Comparison of ENCODE assay signal across 27 cellular contexts in genomic region chr2:105990624-105991023, GRCh38.
DNase-seq lines count a peak whose midpoint lies in the region; ATAC-seq, FAIRE-seq and TF ChIP-seq lines count a peak whose summit lies in the region.
"Had no signal": no experiment of that assay in that cellular context is flagged by ENCODE, and none has a peak within 500 bp of the region (broad histone marks: within the 10 kb centered on the region; RNA-seq: fewer than 3 reads in every experiment).

No MANE protein-coding gene starts in this region.

- H3K56ac ChIP-seq in IMR-90 (ENCODE audit: extremely low read depth, insufficient read depth, low read length) = no peak overlapping the region

- H2BK20ac ChIP-seq in IMR-90 (ENCODE audit: low read depth, low read length) = no peak overlapping the region

- no peaks in the 10 kb centered on the region for H3K4me1 ChIP-seq in IMR-90 (ENCODE audit: control insufficient read depth, insufficient read depth, low read length)
- no peaks in the 10 kb centered on the region for H3K4me1 ChIP-seq in small intestine (ENCODE audit: control insufficient read depth in 2 of 2, insufficient read depth in 1 of 2, low read depth in 1 of 2, low read length in 1 of 2)
- H3K4me1 ChIP-seq: BE2C, lower lobe of right lung, uterus had no signal

- no peak overlapping the region for H3K4me3 ChIP-seq in IMR-90 (ENCODE audit: insufficient read depth, low read depth, low read length)
- no peak overlapping the region for H3K4me3 ChIP-seq in small intestine (ENCODE audit: low read depth in 1 of 2, low read length in 2 of 2)
- H3K4me3 ChIP-seq: coronary artery, lower lobe of right lung, SK-N-MC, thoracic aorta, uterus had no signal

- H3K36me3 ChIP-seq in IMR-90 (ENCODE audit: control insufficient read depth, insufficient read depth, low read length) (no peaks in the 10 kb centered on the region), small intestine (ENCODE audit: control insufficient read depth in 2 of 2, insufficient read depth in 2 of 2, low read length in 2 of 2) (no peaks in the 10 kb centered on the region)
- H3K36me3 ChIP-seq: BE2C, lower lobe of right lung, thoracic aorta, uterus had no signal

- FAIRE-seq in small intestine (lab: Jason Lieb, UNC) = no peak
- FAIRE-seq: A204.1, astrocyte, RCC 7860 had no signal

- no peak overlapping the region for H3K4me2 ChIP-seq in IMR-90 (ENCODE audit: low read depth, low read length)

- CTCF ChIA-PET in IMR-90 (lab: Yijun Ruan, JAX) = interaction anchor here (0.6 kb wide), 1 partner anchor 146 kb away, joined by 3 read pairs; no protein-coding TSS in a partner anchor

- no peak overlapping the region for H3K4ac ChIP-seq in IMR-90 (ENCODE audit: low read depth, low read length)

- H3K27ac ChIP-seq in IMR-90 (ENCODE audit: insufficient read depth, low read length) (no peak overlapping the region), small intestine (ENCODE audit: low read depth in 1 of 2, low read length in 1 of 2) (no peak overlapping the region)
- H3K27ac ChIP-seq: coronary artery, lower lobe of right lung, SK-N-MC, thoracic aorta, uterus had no signal

- no peaks in the 10 kb centered on the region for H3K9me1 ChIP-seq in IMR-90 (ENCODE audit: insufficient read depth, low read length)

- H3K14ac ChIP-seq in IMR-90 (replicated peaks; ENCODE audit: low read depth, low read length) = no peak overlapping the region

- 0 out of 2 replicates have a peak, but pooled peaks have one; percentile 10 for TF ChIP-seq CTCF in IMR-90 (conservative IDR thresholded peaks at IDR 0.05; ENCODE audit: low read depth, low read length)

- H4K20me1 ChIP-seq in IMR-90 (ENCODE audit: insufficient read depth, low read length) = no peaks in the 10 kb centered on the region

- no peak overlapping the region for H3K9ac ChIP-seq in IMR-90 (ENCODE audit: low read depth, low read length)

- POLR2A ChIA-PET in IMR-90 (lab: Charles Lee; ENCODE audit: unreplicated experiment) = no interaction called here

- no peak overlapping the region for H2BK5ac ChIP-seq in IMR-90 (ENCODE audit: low read depth, low read length, poor library complexity, severe bottlenecking)

- no peak overlapping the region for H2AK5ac ChIP-seq in IMR-90 (ENCODE audit: low read depth, low read length)

- no peak overlapping the region for H2AFZ ChIP-seq in IMR-90 (replicated peaks; ENCODE audit: low read length, poor library complexity)

- no peak overlapping the region for H4K5ac ChIP-seq in IMR-90 (ENCODE audit: low read depth, low read length)

- H4K8ac ChIP-seq in IMR-90 (ENCODE audit: low read depth in 2 of 2, low read length in 2 of 2) = no peak overlapping the region

- DNase-seq in SIG-M5 treated with dmso at 0.1 percent for 504 hours (lab: John Stamatoyannopoulos, UW; ENCODE audit: unreplicated experiment) (peak; percentile 7), SIG-M5 (lab: John Stamatoyannopoulos, UW) (no peak), IMR-90 (no peak), NOMO-1 treated with DMSO at 0.1 percent for 48 hours (lab: John Stamatoyannopoulos, UW; ENCODE audit: unreplicated experiment) (peak; percentile 57), small intestine (peak; percentile 14), NCI-H526 treated with DMSO at 0.1 percent for 48 hours (lab: John Stamatoyannopoulos, UW) (no peak), NCI-H2196 treated with DMSO at 0.1 percent for 48 hours (lab: John Stamatoyannopoulos, UW; ENCODE audit: unreplicated experiment) (no peak)
- DNase-seq: activated CD4-positive, alpha-beta memory T cell treated with anti-CD3 and anti-CD28 coated beads, Interleukin-2, amount 10 ng/mL, durations not matched to agents 7 days and 5 days; activated CD4-positive, CD25-positive, alpha-beta regulatory T cell treated with anti-CD3 and anti-CD28 coated beads, Interleukin-2, amount 50 U/mL, for 72 hours; activated effector memory CD4-positive, alpha-beta T cell treated with anti-CD3 and anti-CD28 coated beads, Interleukin-2, amount 50 U/mL, for 16 hours; activated T-cell treated with anti-CD3 and anti-CD28 coated beads for 4 hours; BE2C; effector memory CD4-positive, alpha-beta T cell; lower lobe of right lung; NCI-H1105; NCI-H2029 treated with DMSO at 0.1 percent for 48 hours; NCI-H345; stimulated activated naive CD8-positive, alpha-beta T cell treated with anti-CD3 and anti-CD28 coated beads, Interleukin-15, Interleukin-2, amounts not matched to agents 100 U/mL and 50 U/mL, for 24 hours; uterus had no signal

- TF ChIP-seq POLR2A in IMR-90 (IDR thresholded peaks at IDR 0.05; ENCODE audit: low read depth, low read length) = no peak

- H3K18ac ChIP-seq in IMR-90 (ENCODE audit: low read depth, low read length) = no peak overlapping the region

- no peak for TF ChIP-seq RAD21 in IMR-90 (IDR thresholded peaks at IDR 0.05; ENCODE audit: low read length)

- H2AK9ac ChIP-seq in IMR-90 (replicated peaks; ENCODE audit: low read depth, low read length, poor library complexity) = no peak overlapping the region

- H3K79me1 ChIP-seq in IMR-90 (ENCODE audit: low read depth in 1 of 2, low read length in 2 of 2) = no peaks in the 10 kb centered on the region

- in situ Hi-C loops in IMR-90 (cut with MboI; ENCODE audit: low sequenced_read_pairs) = no loop called here

- H3K9me3 ChIP-seq in IMR-90 (ENCODE audit: control insufficient read depth, insufficient read depth, low read length) (peaks cover 9% of the 10 kb centered on the region), small intestine (ENCODE audit: control insufficient read depth, low read depth) (no peaks in the 10 kb centered on the region)
- H3K9me3 ChIP-seq: BE2C, uterus had no signal

- ATAC-seq in IMR-90 (ENCODE audit: low read depth) = no peak
- ATAC-seq in HG02981 (IDR thresholded peaks at IDR 0.05; ENCODE audit: unreplicated experiment) = no peak
- ATAC-seq: lower lobe of right lung; natural killer cell treated with Interleukin-12 subunit alpha and Interleukin-12 subunit beta and Interleukin-15 and Interleukin-18, amount 100 ng/mL, for 72 hours; stimulated activated naive CD8-positive, alpha-beta T cell treated with anti-CD3 and anti-CD28 coated beads, Interleukin-15, Interleukin-2, amounts not matched to agents 100 U/mL and 50 U/mL, for 24 hours had no signal

- no peak overlapping the region for H3K23ac ChIP-seq in IMR-90 (ENCODE audit: low read depth, low read length)

- H4K91ac ChIP-seq in IMR-90 (ENCODE audit: insufficient read depth, low read depth, low read length) = no peak overlapping the region

- H3K27me3 ChIP-seq in IMR-90 (ENCODE audit: control insufficient read depth, insufficient read depth, low read length) (no peaks in the 10 kb centered on the region), small intestine (ENCODE audit: control insufficient read depth in 2 of 2, insufficient read depth in 2 of 2, low read length in 2 of 2) (no peaks in the 10 kb centered on the region)
- H3K27me3 ChIP-seq: BE2C, uterus had no signal

- dilution Hi-C loops in IMR-90 (cut with HindIII; ENCODE audit: low sequenced_read_pairs, unreplicated experiment) = no loop called here

- 67% methylated on average over 1 of the region's 6 CpGs; no CpG with 5 or more reads in 1 of the 2 experiments for WGBS in IMR-90 (ENCODE audit: extremely low coverage in 2 of 2, insufficient read length in 1 of 2), 2 experiments
- 78 to 85% (median 83%) methylated on average over 6 of the region's 6 CpGs for WGBS in small intestine, 3 donors

- H2BK15ac ChIP-seq in IMR-90 (ENCODE audit: low read depth, low read length) = no peak overlapping the region

- intact Hi-C loops in IMR-90 (cut with micrococcal nuclease) = no loop called here

- H2BK120ac ChIP-seq in IMR-90 (ENCODE audit: low read depth, low read length) = no peak overlapping the region

- no TSS peak for BruUV-seq in IMR-90 (replicated peaks; lab: Mats Ljungman, UMichigan)

TF ChIP-seq in IMR-90, 13 proteins besides CTCF, POLR2A, EP300 and RAD21:
- no peak for TF ChIP-seq NFE2L2 (IDR thresholded peaks at IDR 0.05; ENCODE audit: low read depth, low read length)
- no peak for TF ChIP-seq RFX5 (IDR thresholded peaks at IDR 0.05; ENCODE audit: low read depth, low read length)

Comparison
In these comparisons a context has a peak if more than half of its experiments do, and no peak if none do; other contexts are left out.
1. DNase-seq: peak in SIG-M5 treated with dmso at 0.1 percent for 504 hours (single experiment), NOMO-1 treated with DMSO at 0.1 percent for 48 hours (single experiment) and small intestine (single experiment); none in SIG-M5 (single experiment), IMR-90 (single experiment), NCI-H526 treated with DMSO at 0.1 percent for 48 hours (single experiment) and NCI-H2196 treated with DMSO at 0.1 percent for 48 hours (single experiment).